In the genomic region with DNA sequence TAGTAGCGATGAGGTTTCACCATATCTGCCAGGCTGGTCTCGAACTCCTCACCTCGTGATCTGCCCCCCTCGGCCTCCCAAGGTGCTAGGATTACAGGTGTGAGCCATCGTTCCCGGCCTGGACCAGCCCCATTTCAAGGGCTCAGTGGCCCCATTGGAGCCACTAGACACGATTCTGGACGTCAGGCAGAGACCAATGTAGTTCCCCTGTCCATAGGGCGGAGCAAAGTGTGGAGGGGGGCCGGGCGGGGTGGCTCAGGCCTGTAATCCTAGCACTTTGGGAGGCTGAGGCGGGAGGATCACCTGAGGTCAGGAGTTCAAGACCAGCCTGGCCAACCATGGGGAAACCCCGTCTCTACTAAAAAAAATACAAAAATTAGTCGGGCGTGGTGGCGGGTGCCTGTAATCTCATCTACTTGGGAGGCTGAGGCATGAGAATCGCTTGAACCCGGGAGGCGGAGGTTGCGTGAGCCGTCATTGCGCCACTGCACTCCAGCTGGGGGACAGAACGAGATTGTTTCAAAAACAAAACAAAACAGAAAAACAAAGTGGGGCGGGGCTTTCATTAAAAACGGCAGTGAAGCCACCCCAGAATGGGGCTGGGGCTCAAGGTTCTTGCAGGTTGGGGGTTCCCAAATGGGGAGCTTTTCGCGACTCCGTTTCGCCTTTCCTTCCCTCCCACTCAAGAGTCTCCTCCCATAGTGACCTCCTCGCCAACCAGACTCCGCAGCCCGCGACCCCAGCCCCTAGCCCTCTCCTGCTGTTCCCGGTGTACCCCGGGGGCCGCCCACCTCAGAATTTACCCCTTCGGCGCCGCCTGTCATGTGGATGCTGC, we compare ENCODE assay signal across 8 cellular contexts. TPM values are rescaled to one million over a fixed set of nuclear protein-coding genes. Genes with fewer than 3 reads are reported as not detected.
DNase-seq lines count a peak whose midpoint lies in the region; ATAC-seq and TF ChIP-seq lines count a peak whose summit lies in the region.

No MANE protein-coding gene starts in this region.

- H3K4me1 ChIP-seq in esophagus squamous epithelium (peaks cover 33 to 91% (median 36%) of the 10 kb centered on the region in 3 donors), psoas muscle (peaks cover 22% of the 10 kb centered on the region)

- H3K27me3 ChIP-seq in esophagus squamous epithelium = no peaks in the 10 kb centered on the region
- no peaks in the 10 kb centered on the region for H3K27me3 ChIP-seq in psoas muscle (ENCODE audit: insufficient read depth in 3 of 3, low read length in 2 of 3)

- H3K36me3 ChIP-seq in SK-N-MC (ENCODE audit: insufficient read depth, low read length) = peaks cover 14% of the 10 kb centered on the region
- peaks cover 0 to 10% (median 0%) of the 10 kb centered on the region in 3 donors for H3K36me3 ChIP-seq in esophagus squamous epithelium
- peaks cover 3 to 28% of the 10 kb centered on the region in 2 donors for H3K36me3 ChIP-seq in psoas muscle (ENCODE audit: insufficient read depth in 1 of 2, low read depth in 1 of 2)

- DNase-seq in GM12864 (ENCODE audit: low read depth) (no peak), SK-N-MC (ENCODE audit: low read depth, low spot score) (no peak), esophagus squamous epithelium (lab: John Stamatoyannopoulos, UW) (no peak), psoas muscle (peak in 1 of 2 donors; percentile 33), NCI-H1436 (lab: John Stamatoyannopoulos, UW) (no peak), NCI-H146 treated with DMSO at 0.1 percent for 48 hours (lab: John Stamatoyannopoulos, UW; ENCODE audit: unreplicated experiment) (no peak)

- H3K4me3 ChIP-seq in GM12864 (ENCODE audit: low read depth, low read length) (peak overlapping the region; percentile 55), SK-N-MC (peak overlapping the region; percentile 96), esophagus squamous epithelium (peak overlapping the region; percentile 37 to 92 (median 89)), psoas muscle (peak overlapping the region; percentile 76)

- H3K27ac ChIP-seq in SK-N-MC (0 out of 2 replicates have a peak overlapping the region, but pooled peaks have one; percentile 4), esophagus squamous epithelium (peak overlapping the region; percentile 93 to 99 (median 98)), psoas muscle (peak overlapping the region; percentile 48)

- TF ChIP-seq CTCF in GM12864 (IDR thresholded peaks at IDR 0.05; ENCODE audit: low read depth, low read length, missing control alignments) (no peak), esophagus squamous epithelium (IDR thresholded peaks at IDR 0.05) (peak in 1 of 6 experiments; percentile 5), psoas muscle (IDR thresholded peaks at IDR 0.05) (no peak)

- intact Hi-C loops in esophagus squamous epithelium (cut with DNase I) (no loop called here), psoas muscle (cut with DNase I) (no loop called here)

- no peaks in the 10 kb centered on the region for H3K9me3 ChIP-seq in SK-N-MC (ENCODE audit: low read depth, low read length)
- no peaks in the 10 kb centered on the region for H3K9me3 ChIP-seq in esophagus squamous epithelium
- no peaks in the 10 kb centered on the region for H3K9me3 ChIP-seq in psoas muscle

- 16 to 32% methylated on average over 26 to 34 of the region's 39 CpGs for WGBS in esophagus squamous epithelium, 2 donors
- 37 to 44% (median 41%) methylated on average over 39 of the region's 39 CpGs for WGBS in psoas muscle, 3 donors

- ATAC-seq in psoas muscle (no peak), HG03565 (IDR thresholded peaks at IDR 0.05; ENCODE audit: unreplicated experiment) (no peak), GM21529 (IDR thresholded peaks at IDR 0.05; ENCODE audit: unreplicated experiment) (no peak)

- no peak for TF ChIP-seq POLR2A in esophagus squamous epithelium (IDR thresholded peaks at IDR 0.05)

- H3K9ac ChIP-seq in SK-N-MC (ENCODE audit: insufficient read length) = no peak overlapping the region

RNA-seq across cellular contexts. Expression of a gene that starts 0.8 kb away (rescaled TPM):
- total RNA-seq in esophagus squamous epithelium = 100 to 1,000 TPM; 130 to 290 (median 190) TPM
- total RNA-seq in psoas muscle = 100 to 1,000 TPM; 111 to 209 (median 158) TPM
- 100 to 1,000 TPM in 2 of 3 donors, 10 to 100 TPM in 1; 77.8 to 145 (median 136) TPM for polyA plus RNA-seq in psoas muscle

RNA-seq across cellular contexts. Expression of a gene that starts 10.4 kb away (rescaled TPM):
- 100 to 1,000 TPM; 182 to 294 (median 224) TPM for total RNA-seq in esophagus squamous epithelium
- total RNA-seq in psoas muscle = 100 to 1,000 TPM in 1 of 4 donors, 10 to 100 TPM in 3; 32.6 to 105 (median 42.6) TPM
- polyA plus RNA-seq in psoas muscle = 10 to 100 TPM; 20.8 to 32.0 (median 24.4) TPM

RNA-seq across cellular contexts. Expression of a gene that starts 32.7 kb away (rescaled TPM):
- total RNA-seq in esophagus squamous epithelium (100 to 1,000 TPM; 147 to 432 (median 243) TPM), psoas muscle (10 to 100 TPM; 37.9 to 45.3 (median 43.2) TPM)
- polyA plus RNA-seq in psoas muscle = 10 to 100 TPM; 45.3 to 63.5 (median 50.8) TPM

RNA-seq across cellular contexts. Expression of a gene that starts 43.2 kb away (rescaled TPM):
- total RNA-seq in esophagus squamous epithelium = 100 to 1,000 TPM; 262 to 379 (median 295) TPM
- total RNA-seq in psoas muscle = 100 to 1,000 TPM; 216 to 306 (median 287) TPM
- 100 to 1,000 TPM; 488 to 805 (median 716) TPM for polyA plus RNA-seq in psoas muscle

RNA-seq across cellular contexts. Expression of a gene that starts 53.5 kb away (rescaled TPM):
- total RNA-seq in esophagus squamous epithelium (1 to 10 TPM in 1 of 4 donors, under 1 TPM in 2, not detected in 1; 0.31 to 1.3 (median 0.38) TPM), psoas muscle (under 1 TPM in 2 of 4 donors, not detected in 2; 0.15 to 0.25 TPM)
- under 1 TPM; 0.05 to 0.10 (median 0.08) TPM for polyA plus RNA-seq in psoas muscle

Comparison
In these comparisons a context has a peak if more than half of its experiments do, and no peak if none do; other contexts are left out.
1. H3K27ac ChIP-seq: peak in every context shown above with its lines; median percentile 98 in esophagus squamous epithelium; 48 in psoas muscle; 4 in SK-N-MC.